Comparison of ENCODE assay signal across 27 cellular contexts in genomic region chr20:45701873-45702272, GRCh38. TPM values are rescaled to one million over a fixed set of nuclear protein-coding genes. Genes with fewer than 3 reads are reported as not detected.
DNase-seq lines count a peak whose midpoint lies in the region; ATAC-seq and TF ChIP-seq lines count a peak whose summit lies in the region.
"Had no signal": no experiment of that assay in that cellular context is flagged by ENCODE, and none has a peak within 500 bp of the region (broad histone marks: within the 10 kb centered on the region; RNA-seq: fewer than 3 reads in every experiment).

Gene WFDC13 (plus strand): TSS chr20:45702038. CDS start chr20:45702124, 86 bp downstream.

- TF ChIP-seq CTCF in OCI-LY3 (IDR thresholded peaks at IDR 0.05; ENCODE audit: low read depth, low read length), result no peak
- TF ChIP-seq CTCF in mucosa of descending colon (IDR thresholded peaks at IDR 0.05), result no peak
- TF ChIP-seq CTCF in upper lobe of right lung (IDR thresholded peaks at IDR 0.05), result no peak
- TF ChIP-seq CTCF in GM20000 (IDR thresholded peaks at IDR 0.05; ENCODE audit: extremely low read depth, missing control alignments), result no peak

- H3K4me3 ChIP-seq in OCI-LY3 (ENCODE audit: low read length), result no peak within 1 kb of the TSS
- no peak within 1 kb of the TSS for H3K4me3 ChIP-seq in mucosa of descending colon
- no peak within 1 kb of the TSS for H3K4me3 ChIP-seq in upper lobe of right lung
- H3K4me3 ChIP-seq: A549, SJCRH30 had no signal

- peak within 1 kb of the TSS; percentile 17; the same call in 1 of the 2 replicates for H3K4me2 ChIP-seq in OCI-LY3 (ENCODE audit: low read length)
- H3K4me2 ChIP-seq: A549 had no signal

- H3K36me3 ChIP-seq in OCI-LY3 (replicated peaks; ENCODE audit: low read depth, low read length), result no peaks in the 10 kb centered on the region
- H3K36me3 ChIP-seq in mucosa of descending colon (ENCODE audit: low read depth), result no peaks in the 10 kb centered on the region
- no peaks in the 10 kb centered on the region for H3K36me3 ChIP-seq in upper lobe of right lung
- H3K36me3 ChIP-seq: SJCRH30 had no signal

- peaks cover 40% of the 10 kb centered on the region; the same call in 1 of the 2 replicates for H3K27me3 ChIP-seq in OCI-LY3 (ENCODE audit: low read depth, low read length)
- H3K27me3 ChIP-seq in upper lobe of right lung, result no peaks in the 10 kb centered on the region

- no peaks in the 10 kb centered on the region for H3K79me2 ChIP-seq in OCI-LY3 (ENCODE audit: low read length)

- H3K27ac Mint-ChIP-seq in activated CD4-positive, alpha-beta T cell treated with anti-CD3 and anti-CD28 coated beads, Interleukin-2, amount 10 ng/mL, durations not matched to agents 24 days and 14 days, result no peak within 1 kb of the TSS
- H3K27ac Mint-ChIP-seq: CD8-positive, alpha-beta T cell had no signal

- no peaks in the 10 kb centered on the region for H3K4me1 Mint-ChIP-seq in activated CD4-positive, alpha-beta T cell treated with anti-CD3 and anti-CD28 coated beads, Interleukin-2, amount 10 ng/mL, durations not matched to agents 24 days and 14 days

- H3K4me3 Mint-ChIP-seq in activated CD4-positive, alpha-beta T cell treated with anti-CD3 and anti-CD28 coated beads, Interleukin-2, amount 10 ng/mL, durations not matched to agents 24 days and 14 days, result no peak within 1 kb of the TSS
- H3K4me3 Mint-ChIP-seq: CD8-positive, alpha-beta T cell had no signal

- H3K36me3 Mint-ChIP-seq in activated CD4-positive, alpha-beta T cell treated with anti-CD3 and anti-CD28 coated beads, Interleukin-2, amount 10 ng/mL, durations not matched to agents 24 days and 14 days (ENCODE audit: low read depth), result no peaks in the 10 kb centered on the region
- H3K36me3 Mint-ChIP-seq: CD8-positive, alpha-beta T cell had no signal

- peaks cover 9% of the 10 kb centered on the region for H3K27me3 Mint-ChIP-seq in activated CD4-positive, alpha-beta T cell treated with anti-CD3 and anti-CD28 coated beads, Interleukin-2, amount 10 ng/mL, durations not matched to agents 24 days and 14 days

- H3K9ac ChIP-seq in OCI-LY3 (ENCODE audit: low read length), result no peak within 1 kb of the TSS

- no peak within 1 kb of the TSS for H3K27ac ChIP-seq in OCI-LY3 (ENCODE audit: low read length)
- H3K27ac ChIP-seq in upper lobe of right lung, result no peak within 1 kb of the TSS
- H3K27ac ChIP-seq: A549, C4-2B, SJCRH30 had no signal

- intact Hi-C loops in mucosa of descending colon (cut with DNase I, micrococcal nuclease) (no loop called here), upper lobe of right lung (cut with DNase I) (no loop called here)
- intact Hi-C loops in activated CD4-positive, alpha-beta T cell treated with anti-CD3 and anti-CD28 coated beads, Interleukin-2, amount 10 ng/mL, durations not matched to agents 24 days and 14 days (cut with micrococcal nuclease), result no loop called here

- no peaks in the 10 kb centered on the region for H3K9me3 ChIP-seq in OCI-LY3 (ENCODE audit: insufficient read depth, low read length)
- H3K9me3 ChIP-seq in mucosa of descending colon, result no peaks in the 10 kb centered on the region
- H3K9me3 ChIP-seq in upper lobe of right lung, result no peaks in the 10 kb centered on the region
- H3K9me3 ChIP-seq: A549, Caco-2 had no signal

- H4K20me1 ChIP-seq in OCI-LY3 (ENCODE audit: insufficient read depth, low read length), result no peaks in the 10 kb centered on the region

- DNase-seq in HT-29 (ENCODE audit: low spot score) (peak; percentile 54), mucosa of descending colon (peak in 2 of 3 donors; percentile 19 to 26), upper lobe of right lung (no peak), GM20000 (ENCODE audit: low spot score) (no peak)
- DNase-seq in activated CD4-positive, alpha-beta T cell treated with anti-CD3 and anti-CD28 coated beads, Interleukin-2, amount 10 ng/mL, durations not matched to agents 24 days and 14 days, result no peak
- DNase-seq: AML-193; Caco-2; CD8-positive, alpha-beta T cell; HCEC 1CT; IMR-90; KG1; MM.1S; NCI-H1048; NCI-H1417; NCI-H1694 treated with DMSO at 0.1 percent for 48 hours; NCI-H2171 treated with DMSO at 0.1 percent for 48 hours; NCI-H345; NCI-H524; NCI-H748 treated with DMSO at 0.1 percent for 48 hours; PC-3; SJCRH30 had no signal

- no peaks in the 10 kb centered on the region for H3K9me3 Mint-ChIP-seq in activated CD4-positive, alpha-beta T cell treated with anti-CD3 and anti-CD28 coated beads, Interleukin-2, amount 10 ng/mL, durations not matched to agents 24 days and 14 days
- H3K9me3 Mint-ChIP-seq: CD8-positive, alpha-beta T cell had no signal

- H3K4me1 ChIP-seq in OCI-LY3 (ENCODE audit: low read length), result peaks cover 14% of the 10 kb centered on the region
- H3K4me1 ChIP-seq in mucosa of descending colon (ENCODE audit: low read depth), result peaks cover 4% of the 10 kb centered on the region
- peaks cover 3% of the 10 kb centered on the region for H3K4me1 ChIP-seq in upper lobe of right lung
- H3K4me1 ChIP-seq: A549, Caco-2 had no signal

- peak; percentile 32 for ATAC-seq in mucosa of descending colon
- peak; percentile 62 for ATAC-seq in upper lobe of right lung
- ATAC-seq in GM18870 (IDR thresholded peaks at IDR 0.05; ENCODE audit: unreplicated experiment), result no peak
- ATAC-seq: A549; CD8-positive, alpha-beta T cell; PC-3; SK-N-SH treated with all-trans-retinoic acid at 6 μM for 48 hours had no signal

- no peak within 1 kb of the TSS for H2AFZ ChIP-seq in OCI-LY3 (ENCODE audit: low read depth, low read length)

RNA-seq across cellular contexts. Expression of gene WFDC13, which starts in this region (rescaled TPM):
- not detected in 2 replicates for total RNA-seq in HT-29 (2014; rRNA removed; shearing (Covaris generic))
- not detected for total RNA-seq in mucosa of descending colon
- total RNA-seq in upper lobe of right lung, result not detected
- not detected in 2 replicates for total RNA-seq in activated CD4-positive, alpha-beta T cell treated with anti-CD3 and anti-CD28 coated beads, Interleukin-2, amount 10 ng/mL, durations not matched to agents 24 days and 14 days
- total RNA-seq: Caco-2; CD8-positive, alpha-beta T cell; H1; IMR-90; PC-3; SJCRH30 had no signal

Comparison
In these comparisons a context has a peak if more than half of its experiments do, and no peak if none do; other contexts are left out.
1. Peak in DNase-seq in HT-29; RNA of the gene not detected or under 1 TPM.
2. Peak in DNase-seq and ATAC-seq in mucosa of descending colon; RNA of the gene not detected or under 1 TPM.
3. Peak in ATAC-seq in upper lobe of right lung; RNA of the gene not detected or under 1 TPM.